ENCODE assay signal across 2 cellular contexts in the genomic region with DNA sequence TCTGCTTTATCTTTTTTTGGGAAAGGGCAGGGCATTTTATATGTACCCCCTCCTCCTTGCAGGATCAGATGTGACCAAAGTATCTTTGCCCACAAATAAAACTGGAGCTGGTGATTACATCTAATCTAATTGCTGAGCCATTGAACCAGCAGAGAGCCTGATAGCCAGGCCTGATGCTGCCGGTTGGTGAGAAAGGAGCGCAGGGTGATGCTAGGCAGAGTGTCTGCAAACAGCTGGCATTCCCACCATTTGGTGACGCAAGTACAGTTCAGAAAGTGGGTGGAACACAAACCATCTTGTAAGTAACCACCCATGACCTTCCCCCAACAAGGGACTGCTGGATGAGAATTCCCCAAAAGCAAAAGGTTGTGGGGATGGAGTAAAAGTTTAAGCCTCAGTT.
TF ChIP-seq lines count a peak whose summit lies in the region.

No MANE protein-coding gene starts in this region.

TF ChIP-seq in GM23338, 12 proteins besides CTCF, POLR2A, EP300 and RAD21 (continues in another document):
- TF ChIP-seq ZNF331 (CRISPR knock-in tag; IDR thresholded peaks at IDR 0.05; ENCODE audit: low read depth) = no peak
- TF ChIP-seq ETS1 (IDR thresholded peaks at IDR 0.05) = no peak
- no peak for TF ChIP-seq CREB1 (CRISPR knock-in tag; IDR thresholded peaks at IDR 0.05; ENCODE audit: low read depth)
- TF ChIP-seq EZH2phosphoT487 (IDR thresholded peaks at IDR 0.05; ENCODE audit: unreplicated experiment) = no peak
- TF ChIP-seq POLR2AphosphoS5 (IDR thresholded peaks at IDR 0.05; ENCODE audit: low read depth) = no peak
- no peak for TF ChIP-seq ZNF114 (CRISPR knock-in tag; IDR thresholded peaks at IDR 0.05)
- TF ChIP-seq NANOG (IDR thresholded peaks at IDR 0.05; ENCODE audit: borderline replicate concordance) = no peak
- TF ChIP-seq STAT1 (IDR thresholded peaks at IDR 0.05; ENCODE audit: unreplicated experiment) = no peak
- TF ChIP-seq ZNF462 (CRISPR knock-in tag; IDR thresholded peaks at IDR 0.05) = no peak
- TF ChIP-seq, protein P1, sequence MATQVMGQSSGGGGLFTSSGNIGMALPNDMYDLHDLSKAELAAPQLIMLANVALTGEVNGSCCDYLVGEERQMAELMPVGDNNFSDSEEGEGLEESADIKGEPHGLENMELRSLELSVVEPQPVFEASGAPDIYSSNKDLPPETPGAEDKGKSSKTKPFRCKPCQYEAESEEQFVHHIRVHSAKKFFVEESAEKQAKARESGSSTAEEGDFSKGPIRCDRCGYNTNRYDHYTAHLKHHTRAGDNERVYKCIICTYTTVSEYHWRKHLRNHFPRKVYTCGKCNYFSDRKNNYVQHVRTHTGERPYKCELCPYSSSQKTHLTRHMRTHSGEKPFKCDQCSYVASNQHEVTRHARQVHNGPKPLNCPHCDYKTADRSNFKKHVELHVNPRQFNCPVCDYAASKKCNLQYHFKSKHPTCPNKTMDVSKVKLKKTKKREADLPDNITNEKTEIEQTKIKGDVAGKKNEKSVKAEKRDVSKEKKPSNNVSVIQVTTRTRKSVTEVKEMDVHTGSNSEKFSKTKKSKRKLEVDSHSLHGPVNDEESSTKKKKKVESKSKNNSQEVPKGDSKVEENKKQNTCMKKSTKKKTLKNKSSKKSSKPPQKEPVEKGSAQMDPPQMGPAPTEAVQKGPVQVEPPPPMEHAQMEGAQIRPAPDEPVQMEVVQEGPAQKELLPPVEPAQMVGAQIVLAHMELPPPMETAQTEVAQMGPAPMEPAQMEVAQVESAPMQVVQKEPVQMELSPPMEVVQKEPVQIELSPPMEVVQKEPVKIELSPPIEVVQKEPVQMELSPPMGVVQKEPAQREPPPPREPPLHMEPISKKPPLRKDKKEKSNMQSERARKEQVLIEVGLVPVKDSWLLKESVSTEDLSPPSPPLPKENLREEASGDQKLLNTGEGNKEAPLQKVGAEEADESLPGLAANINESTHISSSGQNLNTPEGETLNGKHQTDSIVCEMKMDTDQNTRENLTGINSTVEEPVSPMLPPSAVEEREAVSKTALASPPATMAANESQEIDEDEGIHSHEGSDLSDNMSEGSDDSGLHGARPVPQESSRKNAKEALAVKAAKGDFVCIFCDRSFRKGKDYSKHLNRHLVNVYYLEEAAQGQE (IDR thresholded peaks at IDR 0.05; ENCODE audit: unreplicated experiment) = no peak

TF ChIP-seq in H1, 55 proteins besides CTCF, POLR2A, EP300 and RAD21:
- TF ChIP-seq SIX5 (IDR thresholded peaks at IDR 0.05; ENCODE audit: low read depth, low read length) = no peak
- no peak for TF ChIP-seq SIRT6 (IDR thresholded peaks at IDR 0.05; ENCODE audit: low read length)
- no peak for TF ChIP-seq KDM4A (IDR thresholded peaks at IDR 0.05; ENCODE audit: low read depth, low read length, severe bottlenecking)
- no peak for TF ChIP-seq POU5F1 (IDR thresholded peaks at IDR 0.05; ENCODE audit: low read depth, low read length)
TF ChIP-seq in H1: peak in this region for 0.
